Comparison of ENCODE assay signal across 1 cellular context in the genomic region with DNA sequence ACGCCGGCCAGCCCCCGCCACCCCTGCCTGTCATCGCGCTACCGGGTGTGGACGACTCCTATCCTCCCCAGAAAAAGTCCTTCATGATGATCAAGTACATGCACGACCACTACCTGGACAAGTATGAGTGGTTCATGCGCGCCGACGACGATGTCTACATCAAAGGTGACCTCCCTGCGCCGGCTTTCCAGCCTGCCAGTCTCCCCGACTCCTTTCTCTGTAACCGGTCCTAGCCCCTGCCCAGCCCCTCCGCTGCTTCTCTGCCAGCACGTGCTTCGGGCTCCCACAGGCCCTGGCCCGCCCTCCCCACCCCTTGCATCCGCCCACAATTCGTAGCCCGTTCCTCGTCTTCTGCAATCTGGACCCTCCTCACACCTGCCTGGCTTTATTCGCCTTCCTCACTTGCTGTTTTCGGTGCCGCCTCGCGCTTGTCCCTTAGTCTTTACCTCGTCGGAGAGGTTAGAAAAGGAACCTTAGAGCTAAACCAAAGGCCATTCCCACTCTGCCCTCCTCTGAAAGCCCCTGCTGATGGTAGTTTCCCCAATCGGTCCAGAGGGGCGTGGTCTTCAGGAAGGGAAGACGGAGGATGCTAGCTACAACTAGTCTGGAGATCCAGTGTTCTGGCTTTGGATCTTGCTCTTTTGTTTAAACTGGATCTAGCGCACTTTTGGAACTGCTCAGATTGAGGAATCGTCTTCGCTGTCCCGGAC.
TF ChIP-seq lines count a peak whose summit lies in the region.

No MANE protein-coding gene starts in this region.

TF ChIP-seq in WTC11, 78 proteins besides CTCF, POLR2A, EP300 and RAD21 (continued from another document):
- TF ChIP-seq, protein P1, sequence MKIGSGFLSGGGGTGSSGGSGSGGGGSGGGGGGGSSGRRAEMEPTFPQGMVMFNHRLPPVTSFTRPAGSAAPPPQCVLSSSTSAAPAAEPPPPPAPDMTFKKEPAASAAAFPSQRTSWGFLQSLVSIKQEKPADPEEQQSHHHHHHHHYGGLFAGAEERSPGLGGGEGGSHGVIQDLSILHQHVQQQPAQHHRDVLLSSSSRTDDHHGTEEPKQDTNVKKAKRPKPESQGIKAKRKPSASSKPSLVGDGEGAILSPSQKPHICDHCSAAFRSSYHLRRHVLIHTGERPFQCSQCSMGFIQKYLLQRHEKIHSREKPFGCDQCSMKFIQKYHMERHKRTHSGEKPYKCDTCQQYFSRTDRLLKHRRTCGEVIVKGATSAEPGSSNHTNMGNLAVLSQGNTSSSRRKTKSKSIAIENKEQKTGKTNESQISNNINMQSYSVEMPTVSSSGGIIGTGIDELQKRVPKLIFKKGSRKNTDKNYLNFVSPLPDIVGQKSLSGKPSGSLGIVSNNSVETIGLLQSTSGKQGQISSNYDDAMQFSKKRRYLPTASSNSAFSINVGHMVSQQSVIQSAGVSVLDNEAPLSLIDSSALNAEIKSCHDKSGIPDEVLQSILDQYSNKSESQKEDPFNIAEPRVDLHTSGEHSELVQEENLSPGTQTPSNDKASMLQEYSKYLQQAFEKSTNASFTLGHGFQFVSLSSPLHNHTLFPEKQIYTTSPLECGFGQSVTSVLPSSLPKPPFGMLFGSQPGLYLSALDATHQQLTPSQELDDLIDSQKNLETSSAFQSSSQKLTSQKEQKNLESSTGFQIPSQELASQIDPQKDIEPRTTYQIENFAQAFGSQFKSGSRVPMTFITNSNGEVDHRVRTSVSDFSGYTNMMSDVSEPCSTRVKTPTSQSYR (CRISPR knock-in tag; IDR thresholded peaks at IDR 0.05) = 0 out of 2 replicates have a peak, but pooled peaks have one; percentile 25
- TF ChIP-seq FOXK1 (CRISPR knock-in tag; IDR thresholded peaks at IDR 0.05) = no peak
- TF ChIP-seq, protein P2, sequence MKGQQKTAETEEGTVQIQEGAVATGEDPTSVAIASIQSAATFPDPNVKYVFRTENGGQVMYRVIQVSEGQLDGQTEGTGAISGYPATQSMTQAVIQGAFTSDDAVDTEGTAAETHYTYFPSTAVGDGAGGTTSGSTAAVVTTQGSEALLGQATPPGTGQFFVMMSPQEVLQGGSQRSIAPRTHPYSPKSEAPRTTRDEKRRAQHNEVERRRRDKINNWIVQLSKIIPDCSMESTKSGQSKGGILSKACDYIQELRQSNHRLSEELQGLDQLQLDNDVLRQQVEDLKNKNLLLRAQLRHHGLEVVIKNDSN (CRISPR knock-in tag; IDR thresholded peaks at IDR 0.05) = peak; percentile 40; the same call in 1 of the 2 replicates
- no peak for TF ChIP-seq NR2C2 (CRISPR knock-in tag; IDR thresholded peaks at IDR 0.05)
TF ChIP-seq in WTC11: peak in this region for 6.
